Comparison of ENCODE assay signal across 17 cellular contexts in the genomic region with DNA sequence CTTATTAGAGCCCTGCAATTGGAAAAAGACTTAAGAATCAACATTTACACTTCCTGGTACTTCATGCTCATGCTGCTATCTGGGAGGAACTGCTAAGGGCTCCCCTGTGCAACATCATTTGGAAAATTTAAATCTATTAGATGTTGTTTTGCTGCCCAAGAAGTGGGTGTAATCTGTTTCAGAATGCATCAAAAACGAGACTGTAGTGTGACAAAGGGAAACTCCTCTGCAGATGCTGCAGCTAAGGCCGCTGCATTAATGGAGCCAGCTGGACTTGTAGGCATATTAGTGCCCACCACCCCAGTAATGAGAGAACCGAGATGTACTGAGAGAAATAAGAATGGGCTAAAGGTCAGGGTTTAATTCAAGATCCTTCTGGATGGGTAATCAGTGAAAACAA.
"Had no signal": no experiment of that assay in that cellular context is flagged by ENCODE, and none has a peak within 500 bp of the region (broad histone marks: within the 10 kb centered on the region; RNA-seq: fewer than 3 reads in every experiment).

No MANE protein-coding gene starts in this region.

- FAIRE-seq: colon, endometrium, islet of Langerhans, urothelium cell line had no signal

- DNase-seq: activated CD4-positive, alpha-beta T cell treated with anti-CD3 and anti-CD28 coated beads, Interleukin-2, amount 50 U/mL, for 4 hours; activated CD8-positive, alpha-beta memory T cell treated with anti-CD3 and anti-CD28 coated beads, Interleukin-2, amount 10 ng/mL, durations not matched to agents 7 days and 5 days; activated effector memory CD4-positive, alpha-beta T cell treated with Interleukin-2 at 50 U/mL for 16 hours; activated T-cell treated with anti-CD3 and anti-CD28 coated beads, Interleukin-2, amount 50 U/mL, for 1 hour; adrenal gland; caudate nucleus; nephron progenitor cell; occipital lobe; stimulated activated CD4-positive, alpha-beta T cell treated with anti-CD3 and anti-CD28 coated beads, Interleukin-2, amount 100 ng/mL, for 48 hours; stimulated activated naive CD4-positive, alpha-beta T cell; tibial artery had no signal

- ATAC-seq: activated CD4-positive, CD25-positive, alpha-beta regulatory T cell treated with anti-CD3 and anti-CD28 coated beads, Interleukin-2, amount 50 U/mL, for 24 hours; activated CD8-positive, alpha-beta memory T cell treated with anti-CD3 and anti-CD28 coated beads, Interleukin-2, amount 10 ng/mL, durations not matched to agents 7 days and 5 days; esophagus mucosa had no signal
